In the genomic region with DNA sequence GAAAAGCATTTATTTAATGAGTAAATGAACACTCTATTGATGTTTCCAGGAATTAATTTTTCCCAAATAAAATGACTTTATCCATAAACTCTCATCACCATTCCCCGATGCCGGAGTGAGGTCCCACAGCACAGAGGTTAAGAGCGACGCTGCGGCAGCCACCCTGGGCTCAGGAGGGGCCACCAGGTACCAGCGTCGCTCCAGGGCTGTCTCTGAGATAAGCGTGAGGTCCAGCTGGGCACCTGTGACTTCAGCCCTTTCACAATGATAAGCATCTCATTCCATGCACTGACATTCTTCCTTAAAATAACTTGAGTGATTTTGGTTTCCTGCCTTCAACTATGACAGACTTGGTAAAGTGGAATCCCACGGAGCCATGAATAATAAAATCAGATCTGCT, we compare ENCODE assay signal across 31 cellular contexts.
"Had no signal": no experiment of that assay in that cellular context is flagged by ENCODE, and none has a peak within 500 bp of the region (broad histone marks: within the 10 kb centered on the region; RNA-seq: fewer than 3 reads in every experiment).

No MANE protein-coding gene starts in this region.

- H3K27ac ChIP-seq: heart left ventricle, left lung, neural progenitor cell, neutrophil, ovary, prostate gland, stomach, testis, thyroid gland, transverse colon, upper lobe of right lung had no signal

- H3K36me3 ChIP-seq: heart left ventricle, left lung, neural progenitor cell, neutrophil, ovary, prostate gland, stomach, thyroid gland, transverse colon, upper lobe of right lung had no signal

- ATAC-seq: heart left ventricle; left colon; left lung; mucosa of descending colon; naive thymus-derived CD4-positive, alpha-beta T cell; right cardiac atrium; sciatic nerve; stimulated activated naive B cell treated with anti-CD40 and anti-IgM and Interleukin-4, amounts not matched to agents 10 μg/mL and 1 μg/mL and 100 μg/mL, for 72 hours; stimulated activated naive CD8-positive, alpha-beta T cell treated with anti-CD3 and anti-CD28 coated beads, Interleukin-15, Interleukin-2, amounts not matched to agents 100 U/mL and 50 U/mL, for 24 hours; upper lobe of right lung had no signal

- H3K9me3 ChIP-seq: heart left ventricle, left lung, mucosa of descending colon, neutrophil, ovary, prostate gland, stomach, testis, thyroid gland, transverse colon, upper lobe of right lung had no signal

- H3K4me1 ChIP-seq: heart left ventricle, neural progenitor cell, prostate gland, thyroid gland, transverse colon, upper lobe of right lung had no signal

- H3K27me3 ChIP-seq: ovary, testis, thyroid gland had no signal

- H3K9ac ChIP-seq: neural progenitor cell had no signal

- DNase-seq: glutamatergic neuron; hypothalamus; immature natural killer cell; kidney; left colon; midbrain; mucosa of descending colon; naive thymus-derived CD4-positive, alpha-beta T cell; nephron progenitor cell; retina; stimulated activated CD4-positive, alpha-beta T cell treated with anti-CD3 and anti-CD28 coated beads, Interleukin-12 subunit alpha, Interleukin-12 subunit beta, amount 100 ng/mL, for 4 hours; stimulated activated CD4-positive, alpha-beta T cell treated with anti-CD3 and anti-CD28 coated beads, Interleukin-15, amount 100 ng/mL, for 24 hours; stimulated activated CD4-positive, alpha-beta T cell treated with anti-CD3 and anti-CD28 coated beads, Interleukin-2, amount 100 ng/mL, for 24 hours; stimulated activated CD4-positive, alpha-beta T cell treated with anti-CD3 and anti-CD28 coated beads, Interleukin-4, amount 100 ng/mL, for 1 hour; stimulated activated naive B cell treated with anti-CD40 and anti-IgM and Interleukin-4, amounts not matched to agents 10 μg/mL and 1 μg/mL and 100 μg/mL, for 72 hours; stimulated activated naive CD8-positive, alpha-beta T cell treated with anti-CD3 and anti-CD28 coated beads, Interleukin-15, Interleukin-2, amounts not matched to agents 100 U/mL and 50 U/mL, for 24 hours; stomach; testis; thyroid gland; transverse colon had no signal

- H3K4me2 ChIP-seq: neural progenitor cell, smooth muscle cell had no signal

- H3K4me3 ChIP-seq: heart left ventricle, left lung, lung, mucosa of descending colon, neural progenitor cell, ovary, prostate gland, smooth muscle cell, stomach, testis, thyroid gland, transverse colon, upper lobe of right lung had no signal
